Comparison of ENCODE assay signal across 1 cellular context in the genomic region with DNA sequence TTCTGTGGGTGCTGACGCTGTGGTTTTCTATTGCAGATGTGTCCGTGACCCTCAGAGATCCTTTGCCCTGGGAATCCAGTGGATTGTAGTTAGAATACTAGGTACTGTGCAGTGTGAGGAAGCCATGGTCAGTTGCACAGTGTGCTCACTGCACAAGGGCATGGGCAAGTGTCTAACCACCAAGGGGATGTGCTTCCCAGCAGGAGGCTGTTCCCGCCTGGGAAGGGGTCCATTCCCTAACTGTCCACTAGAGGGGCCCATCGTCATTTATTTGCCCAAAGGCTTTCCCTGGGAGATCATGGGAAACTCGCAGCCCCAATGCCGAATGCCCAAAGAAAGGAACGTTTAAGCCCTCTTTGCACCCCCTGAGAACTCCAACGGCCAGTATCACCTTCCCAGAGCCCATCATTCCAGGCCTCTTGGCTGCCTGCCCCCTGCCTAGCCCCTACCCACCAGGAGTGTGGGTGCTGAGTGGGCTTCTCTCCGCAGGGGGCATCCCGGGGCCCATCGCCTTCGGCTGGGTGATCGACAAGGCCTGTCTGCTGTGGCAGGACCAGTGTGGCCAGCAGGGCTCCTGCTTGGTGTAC.
TF ChIP-seq lines count a peak whose summit lies in the region.

No MANE protein-coding gene starts in this region.

TF ChIP-seq in HepG2, 621 proteins besides CTCF, POLR2A, EP300 and RAD21 (continued from another document and continues in another):
- TF ChIP-seq MLXIP (CRISPR knock-in tag; IDR thresholded peaks at IDR 0.05; ENCODE audit: borderline replicate concordance) (no peak), NONO (IDR thresholded peaks at IDR 0.05) (no peak), NONO (CRISPR knock-in tag; conservative IDR thresholded peaks at IDR 0.05) (0 out of 2 replicates have a peak, but pooled peaks have one; percentile 11), RARG (CRISPR knock-in tag; IDR thresholded peaks at IDR 0.05; ENCODE audit: low read depth) (no peak), ZNF235 (CRISPR knock-in tag; IDR thresholded peaks at IDR 0.05; ENCODE audit: borderline replicate concordance) (no peak), ZNF678 (CRISPR knock-in tag; IDR thresholded peaks at IDR 0.05) (no peak), ZNF414 (CRISPR knock-in tag; IDR thresholded peaks at IDR 0.05) (peak; percentile 70; the same call in 1 of the 2 replicates), ZBTB20 (CRISPR knock-in tag; IDR thresholded peaks at IDR 0.05; ENCODE audit: borderline replicate concordance, low read depth) (0 out of 2 replicates have a peak, but pooled peaks have one; percentile 50), FOSL2 (CRISPR knock-in tag; IDR thresholded peaks at IDR 0.05) (peak; percentile 56), XRCC5 (optimal IDR thresholded peaks at IDR 0.05; ENCODE audit: low read length) (peak; percentile 98), SAP130 (CRISPR knock-in tag; IDR thresholded peaks at IDR 0.05; ENCODE audit: low read depth) (peak; percentile 49), YEATS4 (CRISPR knock-in tag; IDR thresholded peaks at IDR 0.05; ENCODE audit: borderline replicate concordance) (no peak), E2F2 (CRISPR knock-in tag; IDR thresholded peaks at IDR 0.05; ENCODE audit: borderline replicate concordance) (no peak; the same call in 1 of the 2 replicates), ATAD3A (CRISPR knock-in tag; IDR thresholded peaks at IDR 0.05) (0 out of 2 replicates have a peak, but pooled peaks have one; percentile 33), REL (CRISPR knock-in tag; conservative IDR thresholded peaks at IDR 0.05) (no peak), RXRB (CRISPR knock-in tag; IDR thresholded peaks at IDR 0.05; ENCODE audit: borderline replicate concordance) (peak; percentile 37; the same call in 1 of the 2 replicates), ZEB1 (IDR thresholded peaks at IDR 0.05; ENCODE audit: insufficient replicate concordance, low read depth) (peak; percentile 11), HES4 (CRISPR knock-in tag; IDR thresholded peaks at IDR 0.05; ENCODE audit: borderline replicate concordance) (0 out of 2 replicates have a peak, but pooled peaks have one; percentile 35), CENPBD1 (CRISPR knock-in tag; IDR thresholded peaks at IDR 0.05; ENCODE audit: borderline replicate concordance, low read depth) (no peak), ZNF75D (CRISPR knock-in tag; IDR thresholded peaks at IDR 0.05; ENCODE audit: borderline replicate concordance) (no peak), KDM5B (CRISPR knock-in tag; IDR thresholded peaks at IDR 0.05; ENCODE audit: borderline replicate concordance) (no peak), NFATC3 (CRISPR knock-in tag; IDR thresholded peaks at IDR 0.05) (no peak), ZFP1 (CRISPR knock-in tag; IDR thresholded peaks at IDR 0.05) (0 out of 2 replicates have a peak, but pooled peaks have one; percentile 51), LBX2 (CRISPR knock-in tag; IDR thresholded peaks at IDR 0.05; ENCODE audit: borderline replicate concordance) (no peak), REPIN1 (CRISPR knock-in tag; IDR thresholded peaks at IDR 0.05; ENCODE audit: borderline replicate concordance, low read depth) (peak; percentile 76; the same call in 1 of the 2 replicates), ZNF335 (CRISPR knock-in tag; IDR thresholded peaks at IDR 0.05) (0 out of 2 replicates have a peak, but pooled peaks have one; percentile 31), MIER3 (CRISPR knock-in tag; IDR thresholded peaks at IDR 0.05; ENCODE audit: borderline replicate concordance) (no peak), ZNF766 (CRISPR knock-in tag; IDR thresholded peaks at IDR 0.05; ENCODE audit: borderline replicate concordance) (peak; percentile 80; the same call in 1 of the 2 replicates), ZNF713 (CRISPR knock-in tag; IDR thresholded peaks at IDR 0.05) (0 out of 2 replicates have a peak, but pooled peaks have one; percentile 66), ZNF260 (CRISPR knock-in tag; IDR thresholded peaks at IDR 0.05; ENCODE audit: borderline replicate concordance, low read depth) (no peak), NFIB (CRISPR knock-in tag; IDR thresholded peaks at IDR 0.05; ENCODE audit: borderline replicate concordance) (no peak), ISL2 (CRISPR knock-in tag; IDR thresholded peaks at IDR 0.05) (peak; percentile 49; the same call in 1 of the 2 replicates), PLRG1 (conservative IDR thresholded peaks at IDR 0.05) (no peak), PCBP2 (optimal IDR thresholded peaks at IDR 0.05; ENCODE audit: low read depth, low read length, poor library complexity, severe bottlenecking) (no peak), XBP1 (CRISPR knock-in tag; IDR thresholded peaks at IDR 0.05) (no peak), ZNF33B (CRISPR knock-in tag; IDR thresholded peaks at IDR 0.05) (no peak)
- TF ChIP-seq, protein P1, sequence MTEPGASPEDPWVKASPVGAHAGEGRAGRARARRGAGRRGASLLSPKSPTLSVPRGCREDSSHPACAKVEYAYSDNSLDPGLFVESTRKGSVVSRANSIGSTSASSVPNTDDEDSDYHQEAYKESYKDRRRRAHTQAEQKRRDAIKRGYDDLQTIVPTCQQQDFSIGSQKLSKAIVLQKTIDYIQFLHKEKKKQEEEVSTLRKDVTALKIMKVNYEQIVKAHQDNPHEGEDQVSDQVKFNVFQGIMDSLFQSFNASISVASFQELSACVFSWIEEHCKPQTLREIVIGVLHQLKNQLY (CRISPR knock-in tag; IDR thresholded peaks at IDR 0.05) = 0 out of 2 replicates have a peak, but pooled peaks have one; percentile 55
- TF ChIP-seq, protein P2, sequence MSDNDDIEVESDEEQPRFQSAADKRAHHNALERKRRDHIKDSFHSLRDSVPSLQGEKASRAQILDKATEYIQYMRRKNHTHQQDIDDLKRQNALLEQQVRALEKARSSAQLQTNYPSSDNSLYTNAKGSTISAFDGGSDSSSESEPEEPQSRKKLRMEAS (IDR thresholded peaks at IDR 0.05) = peak; percentile 87
- TF ChIP-seq, protein P3, sequence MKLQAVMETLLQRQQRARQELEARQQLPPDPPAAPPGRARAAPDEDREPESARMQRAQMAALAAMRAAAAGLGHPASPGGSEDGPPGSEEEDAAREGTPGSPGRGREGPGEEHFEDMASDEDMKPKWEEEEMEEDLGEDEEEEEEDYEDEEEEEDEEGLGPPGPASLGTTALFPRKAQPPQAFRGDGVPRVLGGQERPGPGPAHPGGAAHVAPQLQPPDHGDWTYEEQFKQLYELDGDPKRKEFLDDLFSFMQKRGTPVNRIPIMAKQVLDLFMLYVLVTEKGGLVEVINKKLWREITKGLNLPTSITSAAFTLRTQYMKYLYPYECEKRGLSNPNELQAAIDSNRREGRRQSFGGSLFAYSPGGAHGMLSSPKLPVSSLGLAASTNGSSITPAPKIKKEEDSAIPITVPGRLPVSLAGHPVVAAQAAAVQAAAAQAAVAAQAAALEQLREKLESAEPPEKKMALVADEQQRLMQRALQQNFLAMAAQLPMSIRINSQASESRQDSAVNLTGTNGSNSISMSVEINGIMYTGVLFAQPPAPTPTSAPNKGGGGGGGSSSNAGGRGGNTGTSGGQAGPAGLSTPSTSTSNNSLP (IDR thresholded peaks at IDR 0.05; ENCODE audit: low read depth, low read length) = peak; percentile 34; the same call in 1 of the 2 replicates
- TF ChIP-seq, protein P4, sequence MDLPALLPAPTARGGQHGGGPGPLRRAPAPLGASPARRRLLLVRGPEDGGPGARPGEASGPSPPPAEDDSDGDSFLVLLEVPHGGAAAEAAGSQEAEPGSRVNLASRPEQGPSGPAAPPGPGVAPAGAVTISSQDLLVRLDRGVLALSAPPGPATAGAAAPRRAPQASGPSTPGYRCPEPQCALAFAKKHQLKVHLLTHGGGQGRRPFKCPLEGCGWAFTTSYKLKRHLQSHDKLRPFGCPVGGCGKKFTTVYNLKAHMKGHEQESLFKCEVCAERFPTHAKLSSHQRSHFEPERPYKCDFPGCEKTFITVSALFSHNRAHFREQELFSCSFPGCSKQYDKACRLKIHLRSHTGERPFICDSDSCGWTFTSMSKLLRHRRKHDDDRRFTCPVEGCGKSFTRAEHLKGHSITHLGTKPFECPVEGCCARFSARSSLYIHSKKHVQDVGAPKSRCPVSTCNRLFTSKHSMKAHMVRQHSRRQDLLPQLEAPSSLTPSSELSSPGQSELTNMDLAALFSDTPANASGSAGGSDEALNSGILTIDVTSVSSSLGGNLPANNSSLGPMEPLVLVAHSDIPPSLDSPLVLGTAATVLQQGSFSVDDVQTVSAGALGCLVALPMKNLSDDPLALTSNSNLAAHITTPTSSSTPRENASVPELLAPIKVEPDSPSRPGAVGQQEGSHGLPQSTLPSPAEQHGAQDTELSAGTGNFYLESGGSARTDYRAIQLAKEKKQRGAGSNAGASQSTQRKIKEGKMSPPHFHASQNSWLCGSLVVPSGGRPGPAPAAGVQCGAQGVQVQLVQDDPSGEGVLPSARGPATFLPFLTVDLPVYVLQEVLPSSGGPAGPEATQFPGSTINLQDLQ (CRISPR knock-in tag; IDR thresholded peaks at IDR 0.05) = 0 out of 2 replicates have a peak, but pooled peaks have one; percentile 35
